ENCODE assay signal across 19 cellular contexts in the genomic region with DNA sequence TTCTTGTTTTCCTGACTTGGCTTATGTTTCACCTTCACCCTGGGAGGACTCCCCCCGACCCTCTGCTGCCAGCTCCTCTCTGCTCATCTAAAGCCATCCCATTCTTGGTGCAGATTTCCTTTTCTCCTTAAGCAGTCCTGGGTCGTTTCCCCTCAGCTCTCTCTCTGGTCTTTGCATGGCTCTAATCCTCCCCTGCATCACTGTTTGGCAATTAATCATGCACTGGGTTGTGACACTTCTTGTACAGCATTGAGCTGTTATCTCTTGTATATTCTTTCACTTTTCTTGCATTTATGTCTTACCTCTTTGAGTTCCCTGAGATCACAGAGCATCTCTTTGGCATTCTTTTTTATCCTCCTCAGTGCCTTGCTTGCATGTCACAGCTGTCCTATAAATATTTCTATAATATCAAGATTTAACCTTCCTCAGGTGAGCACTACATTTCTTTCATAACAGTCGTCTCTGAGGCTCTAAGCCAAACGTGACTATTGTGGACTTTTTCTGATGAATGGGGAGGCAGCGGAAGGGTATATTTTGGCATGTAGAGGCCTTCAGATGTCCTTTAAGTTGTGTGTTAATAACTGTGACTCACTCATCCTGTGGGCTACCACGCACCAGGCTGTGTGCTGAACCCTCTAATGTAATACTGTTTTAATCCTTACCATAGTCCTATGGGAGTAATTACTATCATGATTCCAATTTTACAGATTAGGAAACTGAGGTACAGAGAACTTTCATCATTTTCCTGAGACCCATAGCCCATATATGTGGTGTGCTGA.
"Had no signal": no experiment of that assay in that cellular context is flagged by ENCODE, and none has a peak within 500 bp of the region (broad histone marks: within the 10 kb centered on the region; RNA-seq: fewer than 3 reads in every experiment).

No MANE protein-coding gene starts in this region.

- H3K4me1 ChIP-seq: lower lobe of right lung had no signal

- H3K4me1 Mint-ChIP-seq: brain; mesothelial cell of epicardium; nephron; stimulated activated naive B cell treated with anti-CD40 and anti-IgM and Interleukin-4, amounts not matched to agents 10 μg/mL and 1 μg/mL and 100 μg/mL, for 72 hours had no signal

- H3K36me3 ChIP-seq: lower lobe of right lung, thoracic aorta had no signal

- H3K9me3 Mint-ChIP-seq: activated T-helper 1 cell treated with anti-CD3 and anti-CD28 coated beads, Interleukin-12 subunit alpha, Interleukin-12 subunit beta, Interleukin-2, Interleukin-4 antibody, amounts not matched to agents 30 ng/mL and 10 ng/mL and 1 ng/mL, durations not matched to agents 14 hours and 24 hours and 36 hours had no signal

- H3K9me3 ChIP-seq: lower lobe of right lung, thoracic aorta had no signal

- ATAC-seq: esophagus mucosa; left colon; lower lobe of right lung; stimulated activated naive B cell treated with anti-CD40 and anti-IgM and Interleukin-4, amounts not matched to agents 10 μg/mL and 1 μg/mL and 100 μg/mL, for 72 hours had no signal

- H3K4me3 Mint-ChIP-seq: activated naive CD8-positive, alpha-beta T cell; activated T-helper 1 cell treated with anti-CD3 and anti-CD28 coated beads, Interleukin-12 subunit alpha, Interleukin-12 subunit beta, Interleukin-2, Interleukin-4 antibody, amounts not matched to agents 30 ng/mL and 10 ng/mL and 1 ng/mL, durations not matched to agents 14 hours and 24 hours and 36 hours; brain; mesothelial cell of epicardium; nephron; stimulated activated naive B cell treated with anti-CD40 and anti-IgM and Interleukin-4, amounts not matched to agents 10 μg/mL and 1 μg/mL and 100 μg/mL, for 72 hours had no signal

- H3K27ac Mint-ChIP-seq: activated naive CD8-positive, alpha-beta T cell; activated T-helper 1 cell treated with anti-CD3 and anti-CD28 coated beads, Interleukin-12 subunit alpha, Interleukin-12 subunit beta, Interleukin-2, Interleukin-4 antibody, amounts not matched to agents 30 ng/mL and 10 ng/mL and 1 ng/mL, durations not matched to agents 14 hours and 24 hours and 36 hours; brain; mesothelial cell of epicardium; nephron; stimulated activated naive B cell treated with anti-CD40 and anti-IgM and Interleukin-4, amounts not matched to agents 10 μg/mL and 1 μg/mL and 100 μg/mL, for 72 hours had no signal

- H3K27ac ChIP-seq: lower lobe of right lung, thoracic aorta had no signal

- H3K4me3 ChIP-seq: lower lobe of right lung, thoracic aorta had no signal

- H3K36me3 Mint-ChIP-seq: activated naive CD8-positive, alpha-beta T cell; stimulated activated naive B cell treated with anti-CD40 and anti-IgM and Interleukin-4, amounts not matched to agents 10 μg/mL and 1 μg/mL and 100 μg/mL, for 72 hours had no signal

- DNase-seq: activated CD4-positive, alpha-beta T cell treated with anti-CD3 and anti-CD28 coated beads, Interleukin-2, amount 50 U/mL, for 4 hours; amygdala; cortex of kidney; hippocampal formation; islet precursor cell; left colon; lower lobe of right lung; posterior cingulate gyrus; retina; stimulated activated naive B cell treated with anti-CD40 and anti-IgM and Interleukin-4, amounts not matched to agents 10 μg/mL and 1 μg/mL and 100 μg/mL, for 72 hours; SW 1271; T-helper 2 cell had no signal

- H3K27me3 Mint-ChIP-seq: activated naive CD8-positive, alpha-beta T cell; brain; stimulated activated naive B cell treated with anti-CD40 and anti-IgM and Interleukin-4, amounts not matched to agents 10 μg/mL and 1 μg/mL and 100 μg/mL, for 72 hours had no signal
